Comparison of ENCODE assay signal across 8 cellular contexts in the genomic region with DNA sequence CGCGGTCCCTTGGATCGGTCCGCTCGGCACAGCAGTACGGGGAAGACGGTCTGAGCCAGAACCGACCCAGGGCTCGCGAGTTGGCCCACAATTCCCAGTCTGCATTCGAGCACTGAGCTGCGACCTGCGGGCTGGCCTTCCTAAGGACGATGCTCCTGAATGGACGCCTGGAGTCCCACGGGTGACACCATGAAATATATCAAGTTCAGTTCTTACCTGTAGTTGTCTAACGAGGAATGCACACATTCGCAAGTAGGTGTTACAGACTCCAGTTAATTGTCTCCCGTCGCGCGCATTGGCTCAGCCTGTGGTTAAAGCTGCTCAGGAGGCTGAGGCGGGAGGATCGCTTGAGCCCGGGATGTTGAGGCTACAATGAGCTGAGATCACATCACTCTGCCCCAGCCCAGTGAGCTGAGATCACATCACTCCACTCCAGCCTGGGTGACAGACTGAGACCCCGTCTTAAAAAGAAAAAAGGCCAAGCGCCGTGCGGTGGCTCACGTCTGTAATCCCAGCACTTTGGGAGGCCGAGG. TPM values are rescaled to one million over a fixed set of nuclear protein-coding genes. Genes with fewer than 3 reads are reported as not detected.
DNase-seq lines count a peak whose midpoint lies in the region; ATAC-seq and TF ChIP-seq lines count a peak whose summit lies in the region.

No MANE protein-coding gene starts in this region.

- peak overlapping the region; percentile 91 for H2AFZ ChIP-seq in parathyroid adenoma

- H3K27ac ChIP-seq in SJCRH30 (peak overlapping the region; percentile 3; the same call in 1 of the 2 replicates), esophagus (ENCODE audit: low read depth in 2 of 2, low read length in 1 of 2) (peak overlapping the region; percentile 92 to 96), parathyroid adenoma (peak overlapping the region; percentile 39)

- H3K9me3 ChIP-seq in ES-I3 (ENCODE audit: control insufficient read depth, insufficient read depth, low read length) (no peaks in the 10 kb centered on the region), SJCRH30 (replicated peaks) (no peaks in the 10 kb centered on the region; the same call in 1 of the 2 replicates), esophagus (ENCODE audit: control insufficient read depth in 2 of 2, insufficient read depth in 1 of 2, low read depth in 1 of 2, low read length in 1 of 2) (no peaks in the 10 kb centered on the region), parathyroid adenoma (ENCODE audit: control insufficient read depth, low read length) (no peaks in the 10 kb centered on the region)

- DNase-seq in SJCRH30, result no peak
- DNase-seq in NCI-H2029 treated with DMSO at 0.1 percent for 48 hours (lab: John Stamatoyannopoulos, UW), result no peak
- DNase-seq in GM13977 (ENCODE audit: low spot score), result no peak
- DNase-seq in inferior parietal cortex (ENCODE audit: extremely low spot score), result no peak

- peak overlapping the region; percentile 73 for H3K4me3 ChIP-seq in SJCRH30
- peak overlapping the region; percentile 68 to 93 for H3K4me3 ChIP-seq in esophagus (ENCODE audit: low read depth in 1 of 2, low read length in 2 of 2)
- H3K4me3 ChIP-seq in parathyroid adenoma (ENCODE audit: low read depth, low read length), result peak overlapping the region; percentile 72

- peak overlapping the region; percentile 79 for H3K4me2 ChIP-seq in parathyroid adenoma (ENCODE audit: low read length)

- WGBS in esophagus, 2 donors, result 50 to 54% methylated on average over 31 of the region's 31 CpGs

- no peak for TF ChIP-seq CTCF in parathyroid adenoma (IDR thresholded peaks at IDR 0.05)
- TF ChIP-seq CTCF in GM13977 (IDR thresholded peaks at IDR 0.05; ENCODE audit: extremely low read depth, insufficient read depth, missing control alignments), result no peak

- H3K27me3 ChIP-seq in SJCRH30 (no peaks in the 10 kb centered on the region), esophagus (ENCODE audit: control insufficient read depth in 1 of 2, insufficient read depth in 2 of 2, low read length in 2 of 2) (no peaks in the 10 kb centered on the region), parathyroid adenoma (ENCODE audit: control insufficient read depth, insufficient read depth, low read length) (no peaks in the 10 kb centered on the region)

- H3K9ac ChIP-seq in ES-I3 (ENCODE audit: low read depth, low read length) (peak overlapping the region; percentile 68), parathyroid adenoma (no peak overlapping the region)

- no peak for ATAC-seq in GM18502 (IDR thresholded peaks at IDR 0.05; ENCODE audit: poor library complexity, unreplicated experiment)

- H3K4me1 ChIP-seq in ES-I3 (ENCODE audit: insufficient read depth, low read length) (no peaks in the 10 kb centered on the region), SJCRH30 (peaks cover 9% of the 10 kb centered on the region; the same call in 1 of the 2 replicates), esophagus (ENCODE audit: control insufficient read depth in 2 of 2, insufficient read depth in 2 of 2, low read length in 1 of 2) (peaks cover 0 to 5% of the 10 kb centered on the region in 2 donors), parathyroid adenoma (no peaks in the 10 kb centered on the region)

- in situ Hi-C loops in GM13977 (cut with MboI; ENCODE audit: low pct_unique_long_range_greater_than_20kb, low sequenced_read_pairs, unreplicated experiment), result no loop called here

- H3K36me3 ChIP-seq in ES-I3 (ENCODE audit: insufficient read depth, low read length) (peaks cover 5% of the 10 kb centered on the region; the same call in 1 of the 2 replicates), SJCRH30 (0 out of 2 replicates have a peak, but pooled peaks cover 2% of the 10 kb centered on the region), esophagus (ENCODE audit: control insufficient read depth in 2 of 2, insufficient read depth in 2 of 2, low read length in 1 of 2) (no peaks in the 10 kb centered on the region), parathyroid adenoma (ENCODE audit: control insufficient read depth, insufficient read depth, low read length) (no peaks in the 10 kb centered on the region)

- H3K79me2 ChIP-seq in parathyroid adenoma, result no peaks in the 10 kb centered on the region

RNA-seq across cellular contexts. Expression of a gene that starts 0.8 kb away (rescaled TPM):
- 3.6 and 3.9 TPM in 2 replicates for total RNA-seq in SJCRH30 (2014; rRNA removed; shearing (Covaris generic))
- polyA plus RNA-seq in esophagus, result 1 to 10 TPM; 2.0 to 7.0 TPM

RNA-seq across cellular contexts. Expression of a gene that starts 30.9 kb away (rescaled TPM):
- 15.2 and 15.9 TPM in 2 replicates for total RNA-seq in SJCRH30 (2014; rRNA removed; shearing (Covaris generic))
- 1 to 10 TPM; 5.2 to 5.6 TPM for polyA plus RNA-seq in esophagus

Comparison
In these comparisons a context has a peak if more than half of its experiments do, and no peak if none do; other contexts are left out.
1. H3K27ac ChIP-seq: peak in every context shown above with its lines; median percentile 94 in esophagus; 39 in parathyroid adenoma; 3 in SJCRH30.